22 cellular contexts compared by ENCODE assay signal in the genomic region with DNA sequence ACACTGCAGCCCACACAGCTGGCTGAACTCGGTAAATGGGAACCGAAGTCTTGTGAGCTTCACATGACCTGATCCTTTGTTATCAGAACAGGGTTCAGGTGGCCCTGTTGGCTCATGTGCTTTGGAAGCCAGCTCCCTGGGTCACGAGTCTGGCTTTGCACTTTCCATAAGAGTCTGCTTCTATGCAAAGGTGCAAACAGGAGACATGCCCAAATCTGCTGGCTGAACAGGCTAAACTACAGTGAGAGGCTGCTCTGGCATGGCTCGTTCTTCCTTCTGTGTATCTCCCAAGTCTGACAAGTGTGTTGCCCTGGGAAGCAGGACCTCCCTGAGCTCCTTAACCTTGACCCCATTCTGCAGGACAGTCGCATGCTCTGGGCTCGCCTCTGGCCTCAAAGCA.
DNase-seq lines count a peak whose midpoint lies in the region; ATAC-seq, FAIRE-seq and TF ChIP-seq lines count a peak whose summit lies in the region.
"Had no signal": no experiment of that assay in that cellular context is flagged by ENCODE, and none has a peak within 500 bp of the region (broad histone marks: within the 10 kb centered on the region; RNA-seq: fewer than 3 reads in every experiment).

No MANE protein-coding gene starts in this region.

- H4K20me1 ChIP-seq in BLaER1, result no peaks in the 10 kb centered on the region

- H3K9me3 ChIP-seq in BLaER1, result no peaks in the 10 kb centered on the region
- H3K9me3 ChIP-seq: MG63 had no signal

- H3K4me2 ChIP-seq in BLaER1, result peak overlapping the region; percentile 38; the same call in 1 of the 2 replicates

- H3K27ac Mint-ChIP-seq in chondrocyte (ENCODE audit: unreplicated experiment), result no peak overlapping the region
- H3K27ac Mint-ChIP-seq in activated T-cell treated with anti-CD3 and anti-CD28 coated beads, Interleukin-2, amount 50 U/mL, for 72 hours, result no peak overlapping the region
- H3K27ac Mint-ChIP-seq: B cell had no signal

- no peak for ATAC-seq in activated T-cell treated with anti-CD3 and anti-CD28 coated beads, Interleukin-2, amount 50 U/mL, for 72 hours (replicated peaks in 1 of 2)

- DNase-seq in HTR-8/SVneo (ENCODE audit: insufficient read length, low spot score), result no peak
- DNase-seq in chondrocyte (ENCODE audit: low spot score), result peak; percentile 36
- DNase-seq in mesenteric fat pad (ENCODE audit: low spot score), result peak; percentile 37
- no peak for DNase-seq in activated T-cell treated with anti-CD3 and anti-CD28 coated beads, Interleukin-2, amount 50 U/mL, for 72 hours
- no peak for DNase-seq in anterior cingulate cortex (lab: John Stamatoyannopoulos, UW)
- no peak for DNase-seq in hypothalamus (lab: John Stamatoyannopoulos, UW)
- DNase-seq: Calu3, DMS79 treated with DMSO at 0.1 percent for 48 hours, GF-D8, KBM-7, NCI-H1105 treated with DMSO at 0.1 percent for 48 hours, NCI-H2029, NCI-H446, NCI-H524 treated with DMSO at 0.1 percent for 48 hours, NCI-H774, Right ventricle myocardium superior, RPMI8226 had no signal

- H3K4me3 Mint-ChIP-seq in chondrocyte (ENCODE audit: unreplicated experiment), result no peak overlapping the region
- H3K4me3 Mint-ChIP-seq in activated T-cell treated with anti-CD3 and anti-CD28 coated beads, Interleukin-2, amount 50 U/mL, for 72 hours, result no peak overlapping the region
- H3K4me3 Mint-ChIP-seq: B cell had no signal

- peaks cover 26% of the 10 kb centered on the region for H3K36me3 Mint-ChIP-seq in chondrocyte (ENCODE audit: low read depth)
- H3K36me3 Mint-ChIP-seq in activated T-cell treated with anti-CD3 and anti-CD28 coated beads, Interleukin-2, amount 50 U/mL, for 72 hours (ENCODE audit: insufficient read depth in 2 of 2), result no peaks in the 10 kb centered on the region

- H3K4me3 ChIP-seq in BLaER1, result no peak overlapping the region
- H3K4me3 ChIP-seq: MG63 had no signal

- peaks cover 10% of the 10 kb centered on the region for H3K4me1 Mint-ChIP-seq in chondrocyte (ENCODE audit: low read depth)
- no peaks in the 10 kb centered on the region for H3K4me1 Mint-ChIP-seq in activated T-cell treated with anti-CD3 and anti-CD28 coated beads, Interleukin-2, amount 50 U/mL, for 72 hours (ENCODE audit: low read depth)

- peaks cover 29% of the 10 kb centered on the region for H3K4me1 ChIP-seq in BLaER1

- H3K9me3 Mint-ChIP-seq in chondrocyte (ENCODE audit: low read depth), result no peaks in the 10 kb centered on the region
- H3K9me3 Mint-ChIP-seq in activated T-cell treated with anti-CD3 and anti-CD28 coated beads, Interleukin-2, amount 50 U/mL, for 72 hours, result no peaks in the 10 kb centered on the region

- H3K36me3 ChIP-seq in BLaER1, result no peaks in the 10 kb centered on the region
- H3K36me3 ChIP-seq: MG63 had no signal

- no peaks in the 10 kb centered on the region for H3K27me3 ChIP-seq in BLaER1
- H3K27me3 ChIP-seq: MG63 had no signal

- no peak overlapping the region for H3K9ac ChIP-seq in BLaER1

- no peak overlapping the region for H3K27ac ChIP-seq in BLaER1

- TF ChIP-seq CTCF in chondrocyte (IDR thresholded peaks at IDR 0.05), result no peak

- no peaks in the 10 kb centered on the region for H3K27me3 Mint-ChIP-seq in chondrocyte (ENCODE audit: low read depth)
- no peaks in the 10 kb centered on the region for H3K27me3 Mint-ChIP-seq in activated T-cell treated with anti-CD3 and anti-CD28 coated beads, Interleukin-2, amount 50 U/mL, for 72 hours (ENCODE audit: low read depth)
- H3K27me3 Mint-ChIP-seq: B cell had no signal

- FAIRE-seq in HTR-8/SVneo (lab: Jason Lieb, UNC), result peak; percentile 23
- FAIRE-seq: GM12891, H54 had no signal

Comparison
In these comparisons a context has a peak if more than half of its experiments do, and no peak if none do; other contexts are left out.
1. DNase-seq: peak in chondrocyte (single experiment) and mesenteric fat pad (single experiment); none in HTR-8/SVneo (single experiment), activated T-cell treated with anti-CD3 and anti-CD28 coated beads, Interleukin-2, amount 50 U/mL, for 72 hours (0 of 2), anterior cingulate cortex (0 of 58) and hypothalamus (0 of 51).